ENCODE assay signal across 14 cellular contexts in the genomic region with DNA sequence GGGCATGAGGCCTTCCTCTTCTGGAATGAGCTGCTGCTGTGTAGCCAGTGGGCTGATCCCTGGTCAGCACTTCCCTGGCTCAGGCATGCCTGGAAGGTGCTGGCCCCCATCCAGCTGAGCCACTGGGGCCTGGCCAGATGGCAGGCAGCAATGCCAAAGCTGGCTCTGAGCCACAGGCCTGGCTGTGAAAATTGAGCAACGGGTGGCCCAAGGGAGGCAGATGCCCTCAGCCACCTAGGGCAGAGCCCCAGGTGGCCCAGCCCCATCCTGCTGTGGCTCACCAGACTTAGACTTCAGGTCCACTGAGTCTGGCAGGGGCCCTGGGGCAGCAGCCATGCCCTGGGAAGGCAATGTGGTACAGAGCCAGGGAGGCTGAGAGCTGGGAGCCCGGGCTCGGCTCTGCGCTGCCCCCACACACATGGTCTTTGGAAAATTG. TPM values are rescaled to one million over a fixed set of nuclear protein-coding genes. Genes with fewer than 3 reads are reported as not detected.
DNase-seq lines count a peak whose midpoint lies in the region; ATAC-seq and TF ChIP-seq lines count a peak whose summit lies in the region.
"Had no signal": no experiment of that assay in that cellular context is flagged by ENCODE, and none has a peak within 500 bp of the region (broad histone marks: within the 10 kb centered on the region; RNA-seq: fewer than 3 reads in every experiment).

No MANE protein-coding gene starts in this region.

- no peak overlapping the region for H3K27ac ChIP-seq in upper lobe of right lung
- H3K27ac ChIP-seq: SJCRH30 had no signal

- ATAC-seq in upper lobe of right lung = peak; percentile 46
- no peak for ATAC-seq in activated CD4-positive, CD25-positive, alpha-beta regulatory T cell treated with anti-CD3 and anti-CD28 coated beads, Interleukin-2, amount 50 U/mL, for 24 hours

- peak; percentile 56 for DNase-seq in NCI-H82 (lab: John Stamatoyannopoulos, UW)
- DNase-seq in NCI-H82 treated with DMSO at 0.1 percent for 48 hours (lab: John Stamatoyannopoulos, UW; ENCODE audit: unreplicated experiment) = no peak
- DNase-seq in NCI-H774 (lab: John Stamatoyannopoulos, UW) = peak; percentile 79
- DNase-seq in iPS-NIHi11 (ENCODE audit: low spot score) = peak; percentile 42
- DNase-seq in upper lobe of right lung = no peak
- no peak for DNase-seq in lower leg skin (ENCODE audit: low spot score in 2 of 2)
- DNase-seq in germinal center (ENCODE audit: low spot score) = no peak
- DNase-seq: activated effector memory CD4-positive, alpha-beta T cell treated with anti-CD3 and anti-CD28 coated beads, Interleukin-2, amount 50 U/mL, for 16 hours; foreskin fibroblast; midbrain; NCI-H1048; SJCRH30 had no signal

- peaks cover 33% of the 10 kb centered on the region for H3K27me3 ChIP-seq in upper lobe of right lung

- intact Hi-C loops in upper lobe of right lung (cut with DNase I) = no loop called here
- intact Hi-C loops in lower leg skin (cut with DNase I; ENCODE audit: low total_unique reads) = no loop called here

- no peak for TF ChIP-seq CTCF in upper lobe of right lung (IDR thresholded peaks at IDR 0.05)
- TF ChIP-seq CTCF in lower leg skin (IDR thresholded peaks at IDR 0.05) = no peak

- no peaks in the 10 kb centered on the region for H3K4me1 ChIP-seq in upper lobe of right lung
- H3K4me1 ChIP-seq: SJCRH30 had no signal

- TF ChIP-seq POLR2A in lower leg skin (IDR thresholded peaks at IDR 0.05) = no peak

- no peaks in the 10 kb centered on the region for H3K36me3 ChIP-seq in upper lobe of right lung
- H3K36me3 ChIP-seq: SJCRH30 had no signal

- WGBS in lower leg skin, 2 donors = 46 to 55% methylated on average over 4 of the region's 4 CpGs

- H3K9me3 ChIP-seq in upper lobe of right lung = no peaks in the 10 kb centered on the region
- H3K9me3 ChIP-seq: SJCRH30 had no signal

- H3K4me3 ChIP-seq in upper lobe of right lung = no peak overlapping the region
- H3K4me3 ChIP-seq in lower leg skin (ENCODE audit: low read depth, poor library complexity, severe bottlenecking) = no peak overlapping the region
- H3K4me3 ChIP-seq: SJCRH30, smooth muscle cell had no signal

RNA-seq across cellular contexts. Expression of gene CRHR1, which starts 8.5 kb away (rescaled TPM):
- total RNA-seq in upper lobe of right lung = not detected
- total RNA-seq in lower leg skin = 1 to 10 TPM in 3 of 4 donors, under 1 TPM in 1; 0.25 to 3.7 (median 1.5) TPM
- total RNA-seq: SJCRH30 had no signal

Comparison
In these comparisons a context has a peak if more than half of its experiments do, and no peak if none do; other contexts are left out.
1. DNase-seq: peak in NCI-H82 (single experiment), NCI-H774 (single experiment) and iPS-NIHi11 (single experiment); none in NCI-H82 treated with DMSO at 0.1 percent for 48 hours (single experiment), upper lobe of right lung (single experiment), lower leg skin (0 of 2) and germinal center (single experiment).